In the genomic region with DNA sequence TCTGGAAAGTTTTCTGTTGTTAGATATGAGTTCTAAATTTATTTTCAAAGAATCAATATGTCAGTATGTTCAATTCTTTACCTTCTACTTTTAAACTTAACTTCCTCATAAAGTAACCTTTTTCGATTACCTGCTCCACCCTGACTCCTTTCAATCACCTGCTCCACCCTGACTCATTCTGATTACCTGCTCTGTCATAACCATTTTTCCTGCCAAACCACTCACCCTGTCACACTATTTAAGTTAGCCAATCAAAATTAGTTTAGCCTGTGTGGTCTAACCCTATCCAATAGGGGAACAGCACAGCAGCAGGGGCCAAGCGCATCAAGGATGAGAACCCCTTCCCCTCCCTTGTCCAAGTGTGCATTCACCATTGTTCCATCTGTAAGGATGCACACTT, we compare ENCODE assay signal across 6 cellular contexts. TPM values are rescaled to one million over a fixed set of nuclear protein-coding genes. Genes with fewer than 3 reads are reported as not detected.
"Had no signal": no experiment of that assay in that cellular context is flagged by ENCODE, and none has a peak within 500 bp of the region (broad histone marks: within the 10 kb centered on the region; RNA-seq: fewer than 3 reads in every experiment).

No MANE protein-coding gene starts in this region.

RNA-seq across cellular contexts. Expression of a gene that starts 56.4 kb away (rescaled TPM):
- total RNA-seq: M059J, OCI-LY7, PC-3, SK-MEL-5 had no signal
- polyA plus RNA-seq: IgD-negative memory B cell, K562 had no signal
